ENCODE assay signal across 33 cellular contexts in the genomic region with DNA sequence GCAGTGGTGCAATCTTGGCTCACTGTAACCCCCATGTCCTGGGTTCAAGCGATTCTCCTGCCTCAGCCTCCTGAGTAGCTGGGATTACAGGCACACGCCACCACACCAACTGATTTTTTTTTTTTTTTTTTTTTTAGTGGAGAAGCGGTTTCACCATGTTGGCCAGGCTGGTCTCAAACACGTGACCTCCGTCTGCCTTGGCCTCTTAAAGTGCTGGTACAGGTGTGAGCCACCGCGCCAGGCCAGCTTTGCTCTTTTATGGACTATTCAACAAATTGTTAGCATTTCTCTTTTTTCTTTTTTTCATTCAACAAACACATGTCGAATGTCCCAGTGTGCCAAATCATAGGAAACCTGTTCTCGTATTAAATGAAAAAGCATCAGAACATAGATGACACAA.
"Had no signal": no experiment of that assay in that cellular context is flagged by ENCODE, and none has a peak within 500 bp of the region (broad histone marks: within the 10 kb centered on the region; RNA-seq: fewer than 3 reads in every experiment).

No MANE protein-coding gene starts in this region.

- H3K4me3 ChIP-seq: esophagus muscularis mucosa, gastrocnemius medialis, heart left ventricle had no signal

- H3K36me3 ChIP-seq: esophagus muscularis mucosa, gastrocnemius medialis, heart left ventricle, WERI-Rb-1 had no signal

- FAIRE-seq: astrocyte, colon had no signal

- H3K27ac Mint-ChIP-seq: activated B cell treated with CpG ODN at 0.5 μM for 24 hours; activated CD8-positive, alpha-beta T cell treated with anti-CD3 and anti-CD28 coated beads for 36 hours; activated naive CD8-positive, alpha-beta T cell; activated T-helper 17 cell treated with anti-CD3 and anti-CD28 coated beads, Interleukin-2, amount 50 U/mL, for 72 hours; effector memory CD8-positive, alpha-beta T cell; T-helper 17 cell; T-helper 2 cell treated with Interferon-gamma antibody and Interleukin-4, amounts not matched to agents 5 μg/mL and 100 μg/mL, for 36 hours had no signal

- H3K27me3 Mint-ChIP-seq: activated B cell treated with CpG ODN at 0.5 μM for 24 hours; activated naive CD8-positive, alpha-beta T cell; activated T-helper 17 cell treated with anti-CD3 and anti-CD28 coated beads, Interleukin-2, amount 50 U/mL, for 72 hours; effector memory CD8-positive, alpha-beta T cell; T-helper 17 cell had no signal

- ATAC-seq: activated CD4-positive, CD25-positive, alpha-beta regulatory T cell treated with anti-CD3 and anti-CD28 coated beads, Interleukin-2, amount 50 U/mL, for 24 hours; activated CD8-positive, alpha-beta T cell treated with anti-CD3 and anti-CD28 coated beads for 36 hours; activated T-cell treated with anti-CD3 and anti-CD28 coated beads, Interleukin-2, amount 50 U/mL, for 4 hours; activated T-helper 17 cell treated with anti-CD3 and anti-CD28 coated beads, Interleukin-2, amount 50 U/mL, for 72 hours; effector memory CD8-positive, alpha-beta T cell; foreskin keratinocyte; gastrocnemius medialis; heart left ventricle; T-helper 17 cell had no signal

- DNase-seq: activated B cell treated with CpG ODN at 0.5 μM for 24 hours; activated CD4-positive, alpha-beta T cell treated with anti-CD3 and anti-CD28 coated beads for 48 hours; activated CD4-positive, alpha-beta T cell treated with anti-CD3 and anti-CD28 coated beads, Interleukin-2, amount 50 U/mL, for 1 hour; activated CD4-positive, alpha-beta T cell treated with anti-CD3 and anti-CD28 coated beads, Interleukin-2, amount 50 U/mL, for 48 hours; activated CD8-positive, alpha-beta memory T cell treated with anti-CD3 and anti-CD28 coated beads for 24 hours; activated CD8-positive, alpha-beta T cell treated with anti-CD3 and anti-CD28 coated beads for 36 hours; activated effector memory CD4-positive, alpha-beta T cell treated with Interleukin-2 at 50 U/mL for 16 hours; activated gamma-delta T cell treated with Interleukin-2 at 50 U/mL for 16 hours; activated naive CD4-positive, alpha-beta T cell treated with anti-CD3 and anti-CD28 coated beads, Interleukin-2, amount 50 U/mL, for 16 hours; activated naive CD4-positive, alpha-beta T cell treated with Interleukin-2 at 50 U/mL for 16 hours; activated T-cell treated with anti-CD3 and anti-CD28 coated beads, Interleukin-2, amount 50 U/mL, for 4 hours; amniotic stem cell; anterior cingulate cortex; caudate nucleus; cortex of kidney; dermis blood vessel endothelial cell; effector CD4-positive, alpha-beta T cell; effector memory CD8-positive, alpha-beta T cell; erythroblast; foreskin keratinocyte; gastrocnemius medialis; glutamatergic neuron; heart left ventricle; T-helper 17 cell; T1000; WERI-Rb-1 had no signal

- H3K27ac ChIP-seq: esophagus muscularis mucosa, foreskin keratinocyte, gastrocnemius medialis, heart left ventricle, WERI-Rb-1 had no signal

- H3K9me3 ChIP-seq: esophagus muscularis mucosa, gastrocnemius medialis, heart left ventricle had no signal

- H3K9me3 Mint-ChIP-seq: activated B cell treated with CpG ODN at 0.5 μM for 24 hours; activated CD8-positive, alpha-beta T cell treated with anti-CD3 and anti-CD28 coated beads for 36 hours; activated T-cell treated with anti-CD3 and anti-CD28 coated beads, Interleukin-2, amount 50 U/mL, for 4 hours; activated T-helper 17 cell treated with anti-CD3 and anti-CD28 coated beads, Interleukin-2, amount 50 U/mL, for 72 hours; effector memory CD8-positive, alpha-beta T cell; T-helper 2 cell treated with Interferon-gamma antibody and Interleukin-4, amounts not matched to agents 5 μg/mL and 100 μg/mL, for 36 hours had no signal

- H3K4me3 Mint-ChIP-seq: activated B cell treated with CpG ODN at 0.5 μM for 24 hours; activated CD8-positive, alpha-beta T cell treated with anti-CD3 and anti-CD28 coated beads for 36 hours; activated naive CD8-positive, alpha-beta T cell; activated T-cell treated with anti-CD3 and anti-CD28 coated beads, Interleukin-2, amount 50 U/mL, for 4 hours; activated T-helper 17 cell treated with anti-CD3 and anti-CD28 coated beads, Interleukin-2, amount 50 U/mL, for 72 hours; effector memory CD8-positive, alpha-beta T cell; T-helper 17 cell; T-helper 2 cell treated with Interferon-gamma antibody and Interleukin-4, amounts not matched to agents 5 μg/mL and 100 μg/mL, for 36 hours had no signal

- H3K27me3 ChIP-seq: esophagus muscularis mucosa, foreskin keratinocyte, gastrocnemius medialis, heart left ventricle had no signal
